Comparison of ENCODE assay signal across 14 cellular contexts in genomic region chr10:18179901-18180300, GRCh38. TPM values are rescaled to one million over a fixed set of nuclear protein-coding genes. Genes with fewer than 3 reads are reported as not detected.
A peak's percentile ranks its signal among the peaks of the same experiment; 100 is the strongest.
DNase-seq lines count a peak whose midpoint lies in the region; ATAC-seq and TF ChIP-seq lines count a peak whose summit lies in the region.
"Had no signal": no experiment of that assay in that cellular context is flagged by ENCODE, and none has a peak within 500 bp of the region (broad histone marks: within the 10 kb centered on the region; RNA-seq: fewer than 3 reads in every experiment).

No MANE protein-coding gene starts in this region.

- H3K4me3 ChIP-seq in left ventricle myocardium inferior (peak overlapping the region; percentile 46), psoas muscle (no peak overlapping the region)
- H3K4me3 ChIP-seq: skin epidermis had no signal

- H3K27ac Mint-ChIP-seq in brain (peak overlapping the region; percentile 53 to 94 (median 86)), WTC11 (no peak overlapping the region)
- H3K27ac Mint-ChIP-seq in activated CD4-positive, alpha-beta T cell treated with anti-CD3 and anti-CD28 coated beads, Interleukin-2, amount 10 ng/mL, durations not matched to agents 24 days and 14 days = no peak overlapping the region
- H3K27ac Mint-ChIP-seq: activated naive CD8-positive, alpha-beta T cell treated with anti-CD3 and anti-CD28 coated beads for 36 hours had no signal

- TF ChIP-seq CTCF in brain (conservative IDR thresholded peaks at IDR 0.05) (no peak), left ventricle myocardium inferior (IDR thresholded peaks at IDR 0.05; ENCODE audit: borderline replicate concordance) (no peak), psoas muscle (IDR thresholded peaks at IDR 0.05) (no peak), WTC11 (IDR thresholded peaks at IDR 0.05) (no peak)

- H3K36me3 ChIP-seq in left ventricle myocardium inferior (no peaks in the 10 kb centered on the region), psoas muscle (ENCODE audit: insufficient read depth in 1 of 2, low read depth in 1 of 2) (no peaks in the 10 kb centered on the region)

- peaks cover 2% of the 10 kb centered on the region for H3K27me3 Mint-ChIP-seq in brain
- H3K27me3 Mint-ChIP-seq in activated CD4-positive, alpha-beta T cell treated with anti-CD3 and anti-CD28 coated beads, Interleukin-2, amount 10 ng/mL, durations not matched to agents 24 days and 14 days = no peaks in the 10 kb centered on the region
- H3K27me3 Mint-ChIP-seq in WTC11 (ENCODE audit: low read depth) = no peaks in the 10 kb centered on the region

- H3K9me3 Mint-ChIP-seq in brain (no peaks in the 10 kb centered on the region), WTC11 (no peaks in the 10 kb centered on the region)
- H3K9me3 Mint-ChIP-seq in activated CD4-positive, alpha-beta T cell treated with anti-CD3 and anti-CD28 coated beads, Interleukin-2, amount 10 ng/mL, durations not matched to agents 24 days and 14 days = no peaks in the 10 kb centered on the region
- H3K9me3 Mint-ChIP-seq: activated naive CD8-positive, alpha-beta T cell treated with anti-CD3 and anti-CD28 coated beads for 36 hours had no signal

- H3K27me3 ChIP-seq in left ventricle myocardium inferior (ENCODE audit: low read depth) (no peaks in the 10 kb centered on the region), psoas muscle (ENCODE audit: insufficient read depth in 3 of 3, low read length in 2 of 3) (no peaks in the 10 kb centered on the region)

- no peaks in the 10 kb centered on the region for H3K36me3 Mint-ChIP-seq in brain
- no peaks in the 10 kb centered on the region for H3K36me3 Mint-ChIP-seq in activated CD4-positive, alpha-beta T cell treated with anti-CD3 and anti-CD28 coated beads, Interleukin-2, amount 10 ng/mL, durations not matched to agents 24 days and 14 days (ENCODE audit: low read depth)
- H3K36me3 Mint-ChIP-seq in WTC11 = 0 out of 2 replicates have a peak, but pooled peaks cover 4% of the 10 kb centered on the region
- H3K36me3 Mint-ChIP-seq: activated naive CD8-positive, alpha-beta T cell treated with anti-CD3 and anti-CD28 coated beads for 36 hours had no signal

- H3K9me3 ChIP-seq in left ventricle myocardium inferior (replicated peaks) = no peaks in the 10 kb centered on the region
- H3K9me3 ChIP-seq in psoas muscle = no peaks in the 10 kb centered on the region

- POLR2A ChIA-PET in WTC11 (lab: Charles Lee) = no interaction called here

- in situ Hi-C loops in G401 (cut with HindIII; ENCODE audit: low sequenced_read_pairs) = no loop called here

- peak; percentile 89 for DNase-seq in G401 (ENCODE audit: low spot score)
- no peak for DNase-seq in left ventricle myocardium inferior
- DNase-seq in psoas muscle = no peak
- DNase-seq in activated CD4-positive, alpha-beta T cell treated with anti-CD3 and anti-CD28 coated beads, Interleukin-2, amount 10 ng/mL, durations not matched to agents 24 days and 14 days = no peak
- no peak for DNase-seq in 8988T
- no peak for DNase-seq in WTC11 (ENCODE audit: low spot score)
- DNase-seq: activated CD4-positive, alpha-beta T cell treated with anti-CD3 and anti-CD28 coated beads, Interleukin-2, amount 50 U/mL, for 1 hour; activated naive CD8-positive, alpha-beta T cell treated with anti-CD3 and anti-CD28 coated beads for 36 hours; NCI-H1105 treated with DMSO at 0.1 percent for 48 hours; stimulated activated naive CD4-positive, alpha-beta T cell had no signal

- H3K27ac ChIP-seq in left ventricle myocardium inferior (replicated peaks) (peak overlapping the region; percentile 88), psoas muscle (no peak overlapping the region)
- H3K27ac ChIP-seq: RWPE1, skin epidermis had no signal

- intact Hi-C loops in left ventricle myocardium inferior (cut with micrococcal nuclease) (no loop called here), psoas muscle (cut with DNase I) (no loop called here)
- intact Hi-C loops in activated CD4-positive, alpha-beta T cell treated with anti-CD3 and anti-CD28 coated beads, Interleukin-2, amount 10 ng/mL, durations not matched to agents 24 days and 14 days (cut with micrococcal nuclease) = no loop called here

- ATAC-seq in psoas muscle (peak in 3 of 4 donors; percentile 70 to 98 (median 85)), HG03108 (IDR thresholded peaks at IDR 0.05; ENCODE audit: unreplicated experiment) (no peak), WTC11 (no peak)

- peaks cover 33% of the 10 kb centered on the region for H3K4me1 Mint-ChIP-seq in brain
- H3K4me1 Mint-ChIP-seq in activated CD4-positive, alpha-beta T cell treated with anti-CD3 and anti-CD28 coated beads, Interleukin-2, amount 10 ng/mL, durations not matched to agents 24 days and 14 days = no peaks in the 10 kb centered on the region
- 0 out of 2 replicates have a peak, but pooled peaks cover 2% of the 10 kb centered on the region for H3K4me1 Mint-ChIP-seq in WTC11
- H3K4me1 Mint-ChIP-seq: activated naive CD8-positive, alpha-beta T cell treated with anti-CD3 and anti-CD28 coated beads for 36 hours had no signal

- CTCF ChIA-PET in WTC11 (lab: Charles Lee) = no interaction called here

- peaks cover 27% of the 10 kb centered on the region for H3K4me1 ChIP-seq in left ventricle myocardium inferior
- H3K4me1 ChIP-seq in psoas muscle = peaks cover 7% of the 10 kb centered on the region

- H3K4me3 Mint-ChIP-seq in brain (peak overlapping the region; percentile 7 to 73 (median 53)), WTC11 (no peak overlapping the region)
- H3K4me3 Mint-ChIP-seq in activated CD4-positive, alpha-beta T cell treated with anti-CD3 and anti-CD28 coated beads, Interleukin-2, amount 10 ng/mL, durations not matched to agents 24 days and 14 days = no peak overlapping the region
- H3K4me3 Mint-ChIP-seq: activated naive CD8-positive, alpha-beta T cell treated with anti-CD3 and anti-CD28 coated beads for 36 hours had no signal

- WGBS in psoas muscle, 3 donors = 14 to 20% (median 17%) methylated on average over 6 of the region's 6 CpGs

TF ChIP-seq in WTC11, 78 proteins besides CTCF, POLR2A, EP300 and RAD21 (continues in another document):
- TF ChIP-seq ZMAT4 (CRISPR knock-in tag; IDR thresholded peaks at IDR 0.05) = no peak
- no peak for TF ChIP-seq FOXP1 (CRISPR knock-in tag; IDR thresholded peaks at IDR 0.05; ENCODE audit: borderline replicate concordance)
- no peak for TF ChIP-seq USF1 (CRISPR knock-in tag; IDR thresholded peaks at IDR 0.05)
- TF ChIP-seq GABPB1 (CRISPR knock-in tag; IDR thresholded peaks at IDR 0.05) = no peak
- TF ChIP-seq ZNF423 (CRISPR knock-in tag; IDR thresholded peaks at IDR 0.05) = no peak
- no peak for TF ChIP-seq CDX4 (CRISPR knock-in tag; IDR thresholded peaks at IDR 0.05; ENCODE audit: borderline replicate concordance)
- TF ChIP-seq ZNF138 (CRISPR knock-in tag; conservative IDR thresholded peaks at IDR 0.05) = no peak
- no peak for TF ChIP-seq SOX15 (CRISPR knock-in tag; IDR thresholded peaks at IDR 0.05)
- no peak for TF ChIP-seq KAT7 (CRISPR knock-in tag; IDR thresholded peaks at IDR 0.05; ENCODE audit: borderline replicate concordance)
- no peak for TF ChIP-seq NFYB (CRISPR knock-in tag; conservative IDR thresholded peaks at IDR 0.05; ENCODE audit: low read depth)
- TF ChIP-seq AR (CRISPR knock-in tag; IDR thresholded peaks at IDR 0.05) = no peak
- no peak for TF ChIP-seq NR1H2 (CRISPR knock-in tag; IDR thresholded peaks at IDR 0.05)
- TF ChIP-seq ZNF263 (CRISPR knock-in tag; IDR thresholded peaks at IDR 0.05; ENCODE audit: low read depth) = no peak

RNA-seq across cellular contexts. Expression of gene CACNB2, which starts 39.7 kb away (rescaled TPM):
- total RNA-seq in G401 (2014; rRNA removed; shearing (Covaris generic)) = not detected in 2 replicates
- polyA plus RNA-seq in brain (ENCODE audit: insufficient read depth, low read depth, low replicate concordance) (2.9 TPM), psoas muscle (under 1 TPM; 0.20 to 0.48 (median 0.22) TPM)
- total RNA-seq in left ventricle myocardium inferior (38.1 TPM), psoas muscle (under 1 TPM; 0.27 to 0.71 (median 0.46) TPM), WTC11 (2021) (3.2 to 4.4 TPM (median 3.3 TPM) in 3 replicates)
- not detected in 2 replicates for total RNA-seq in activated CD4-positive, alpha-beta T cell treated with anti-CD3 and anti-CD28 coated beads, Interleukin-2, amount 10 ng/mL, durations not matched to agents 24 days and 14 days
- total RNA-seq: activated naive CD8-positive, alpha-beta T cell treated with anti-CD3 and anti-CD28 coated beads for 36 hours had no signal

Comparison
In these comparisons a context has a peak if more than half of its experiments do, and no peak if none do; other contexts are left out.
1. H3K27ac Mint-ChIP-seq: peak in brain (5 of 5); none in activated CD4-positive, alpha-beta T cell treated with anti-CD3 and anti-CD28 coated beads, Interleukin-2, amount 10 ng/mL, durations not matched to agents 24 days and 14 days (single experiment) and WTC11 (single experiment).
2. H3K4me3 Mint-ChIP-seq: peak in brain (5 of 5); none in activated CD4-positive, alpha-beta T cell treated with anti-CD3 and anti-CD28 coated beads, Interleukin-2, amount 10 ng/mL, durations not matched to agents 24 days and 14 days (single experiment) and WTC11 (single experiment).
3. ATAC-seq: peak in psoas muscle (3 of 4); none in HG03108 (single experiment) and WTC11 (single experiment).